ENCODE assay signal across 1 cellular context in genomic region chr19:16628183-16628983, GRCh38.
A peak's percentile ranks its signal among the peaks of the same experiment; 100 is the strongest.
TF ChIP-seq lines count a peak whose summit lies in the region.

Gene MED26, minus strand, starts transcription at chr19:16628204. Its CDS starts 261 bp downstream, at chr19:16627943.

TF ChIP-seq in HepG2, 621 proteins besides CTCF, POLR2A, EP300 and RAD21 (continued from another document and continues in another):
- TF ChIP-seq ATF5 (CRISPR knock-in tag; IDR thresholded peaks at IDR 0.05; ENCODE audit: low read depth) (0 out of 2 replicates have a peak, but pooled peaks have one; percentile 72), ZNF75D (CRISPR knock-in tag; IDR thresholded peaks at IDR 0.05; ENCODE audit: borderline replicate concordance) (no peak), CREBL2 (CRISPR knock-in tag; IDR thresholded peaks at IDR 0.05; ENCODE audit: borderline replicate concordance) (no peak), HOMEZ (CRISPR knock-in tag; IDR thresholded peaks at IDR 0.05; ENCODE audit: low read depth) (no peak), JUND (CRISPR knock-in tag; IDR thresholded peaks at IDR 0.05) (no peak), ZNF547 (CRISPR knock-in tag; IDR thresholded peaks at IDR 0.05) (peak; percentile 81), ZNF430 (CRISPR knock-in tag; IDR thresholded peaks at IDR 0.05) (peak; percentile 28; the same call in 1 of the 2 replicates), IKZF5 (CRISPR knock-in tag; IDR thresholded peaks at IDR 0.05) (peak; percentile 72), TOPORS (CRISPR knock-in tag; IDR thresholded peaks at IDR 0.05) (no peak), NONO (IDR thresholded peaks at IDR 0.05) (no peak), NONO (CRISPR knock-in tag; conservative IDR thresholded peaks at IDR 0.05) (peak; percentile 81), ZFP62 (CRISPR knock-in tag; IDR thresholded peaks at IDR 0.05) (no peak), ZNF605 (CRISPR knock-in tag; IDR thresholded peaks at IDR 0.05) (peak; percentile 77), ZNF143 (CRISPR knock-in tag; IDR thresholded peaks at IDR 0.05) (peak; percentile 87), ZSCAN22 (CRISPR knock-in tag; IDR thresholded peaks at IDR 0.05) (0 out of 2 replicates have a peak, but pooled peaks have one; percentile 39), DMTF1 (CRISPR knock-in tag; IDR thresholded peaks at IDR 0.05) (no peak), THAP7 (CRISPR knock-in tag; IDR thresholded peaks at IDR 0.05) (peak; percentile 87), GTF2F1 (IDR thresholded peaks at IDR 0.05; ENCODE audit: low read length) (peak; percentile 65; the same call in 1 of the 2 replicates), ARID3A (IDR thresholded peaks at IDR 0.05; ENCODE audit: low read depth, low read length) (no peak), ETV6 (CRISPR knock-in tag; conservative IDR thresholded peaks at IDR 0.05) (0 out of 2 replicates have a peak, but pooled peaks have one; percentile 54), ZNF574 (CRISPR knock-in tag; IDR thresholded peaks at IDR 0.05) (peak; percentile 49; the same call in 1 of the 2 replicates), ZNF350 (CRISPR knock-in tag; IDR thresholded peaks at IDR 0.05; ENCODE audit: borderline replicate concordance, low read depth) (peak; percentile 77; the same call in 1 of the 2 replicates), ZSCAN5A (CRISPR knock-in tag; IDR thresholded peaks at IDR 0.05; ENCODE audit: borderline replicate concordance) (0 out of 2 replicates have a peak, but pooled peaks have one; percentile 68), AKAP8 (CRISPR knock-in tag; IDR thresholded peaks at IDR 0.05) (peak; percentile 73; the same call in 1 of the 2 replicates), EZH2 (conservative IDR thresholded peaks at IDR 0.05; ENCODE audit: low read depth, low read length) (no peak), CAMTA2 (CRISPR knock-in tag; IDR thresholded peaks at IDR 0.05; ENCODE audit: borderline replicate concordance) (peak; percentile 10; the same call in 1 of the 2 replicates), HNF1B (CRISPR knock-in tag; IDR thresholded peaks at IDR 0.05) (peak; percentile 89), ZNF614 (CRISPR knock-in tag; IDR thresholded peaks at IDR 0.05; ENCODE audit: borderline replicate concordance) (0 out of 2 replicates have a peak, but pooled peaks have one; percentile 12), ZNF691 (CRISPR knock-in tag; IDR thresholded peaks at IDR 0.05; ENCODE audit: borderline replicate concordance, low read depth) (peak; percentile 61; the same call in 1 of the 2 replicates), KMT2B (CRISPR knock-in tag; IDR thresholded peaks at IDR 0.05) (peak; percentile 79), ZNF280B (CRISPR knock-in tag; IDR thresholded peaks at IDR 0.05; ENCODE audit: borderline replicate concordance) (peak; percentile 77; the same call in 1 of the 2 replicates), KLF16 (CRISPR knock-in tag; IDR thresholded peaks at IDR 0.05) (peak in 1 of 2 experiments; percentile 65; a peak in 1 of 4 replicates), EEA1 (CRISPR knock-in tag; IDR thresholded peaks at IDR 0.05; ENCODE audit: borderline replicate concordance) (peak; percentile 81; the same call in 1 of the 2 replicates), PHF20 (CRISPR knock-in tag; IDR thresholded peaks at IDR 0.05) (peak; percentile 77), HBP1 (CRISPR knock-in tag; IDR thresholded peaks at IDR 0.05; ENCODE audit: low read depth) (peak; percentile 85), SRY (CRISPR knock-in tag; IDR thresholded peaks at IDR 0.05) (peak; percentile 88; the same call in 1 of the 2 replicates)
